8 cellular contexts compared by ENCODE assay signal in the genomic region with DNA sequence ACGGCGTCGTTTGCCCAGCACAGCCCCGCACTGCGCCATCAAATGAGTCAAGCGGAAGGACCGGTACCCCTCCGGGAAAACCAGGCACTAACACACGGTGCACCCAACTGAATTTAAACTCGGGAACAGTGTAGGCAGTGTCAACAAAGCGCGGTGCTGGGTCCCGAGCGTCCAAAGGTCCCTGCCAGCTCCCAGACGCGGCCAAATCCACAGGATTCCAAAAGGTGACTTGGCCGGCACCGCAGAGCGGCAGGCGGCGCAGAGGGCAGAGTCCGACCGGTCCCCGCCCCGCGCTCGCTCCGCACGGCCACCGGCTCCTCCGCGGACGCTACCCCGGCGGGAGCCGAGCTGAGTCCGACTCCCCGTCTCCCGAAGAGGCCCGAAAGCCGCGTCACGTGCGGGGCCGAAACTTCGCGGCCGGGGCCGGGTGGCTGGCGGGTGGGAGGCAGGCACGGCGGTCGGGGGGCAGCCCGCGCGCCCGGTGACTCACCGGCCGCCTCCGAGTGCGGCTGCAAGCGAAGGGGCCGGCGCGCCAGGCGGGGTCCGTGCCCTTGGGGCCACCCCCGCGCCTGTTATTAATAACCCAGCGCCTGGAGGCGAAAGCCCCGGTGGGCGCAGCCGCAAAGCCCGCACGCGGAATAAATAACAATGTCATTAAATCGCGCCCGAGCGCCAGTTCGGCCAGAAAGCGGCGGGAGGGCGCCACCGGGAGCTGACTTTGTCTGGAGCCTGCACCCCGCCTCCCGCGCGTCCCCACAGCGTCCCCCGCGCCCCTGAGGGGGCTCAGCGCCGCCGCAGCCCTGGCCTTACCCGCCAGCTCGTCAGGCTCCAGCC. TPM values are rescaled to one million over a fixed set of nuclear protein-coding genes. Genes with fewer than 3 reads are reported as not detected.
DNase-seq lines count a peak whose midpoint lies in the region; ATAC-seq and TF ChIP-seq lines count a peak whose summit lies in the region.

No MANE protein-coding gene starts in this region.

- no peaks in the 10 kb centered on the region for H3K36me3 ChIP-seq in thoracic aorta

- no peaks in the 10 kb centered on the region for H3K9me3 ChIP-seq in thoracic aorta

- peak overlapping the region; percentile 87 for H3K4me3 ChIP-seq in AG10803 (ENCODE audit: low read length)
- H3K4me3 ChIP-seq in thoracic aorta = peak overlapping the region; percentile 72

- TF ChIP-seq CTCF in AG10803 (conservative IDR thresholded peaks at IDR 0.05; ENCODE audit: low read length) = no peak
- TF ChIP-seq CTCF in thoracic aorta (IDR thresholded peaks at IDR 0.05) = no peak

- H3K27me3 ChIP-seq in thoracic aorta (replicated peaks; ENCODE audit: insufficient read depth) = no peaks in the 10 kb centered on the region

- peak overlapping the region; percentile 92 to 95 for H3K27ac ChIP-seq in thoracic aorta

- ATAC-seq in GM18502 (IDR thresholded peaks at IDR 0.05; ENCODE audit: poor library complexity, unreplicated experiment) (peak; percentile 37), HG02884 (IDR thresholded peaks at IDR 0.05; ENCODE audit: unreplicated experiment) (peak; percentile 34), thoracic aorta (ENCODE audit: insufficient number of reproducible peaks, low FRiP score, low read depth) (peak; percentile 56)

- peak; percentile 61 for DNase-seq in AG10803 (ENCODE audit: low read depth)
- peak; percentile 39 for DNase-seq in NCI-H2107 (lab: John Stamatoyannopoulos, UW)
- peak; percentile 65 for DNase-seq in activated CD8-positive, alpha-beta memory T cell treated with anti-CD3 and anti-CD28 coated beads, Interleukin-2, amount 50 U/mL, for 48 hours
- peak; percentile 62 for DNase-seq in fibroblast of peridontal ligament (ENCODE audit: extremely low read depth)
- peak; percentile 80 for DNase-seq in myocyte (ENCODE audit: low read depth)
- peak; percentile 62 for DNase-seq in thoracic aorta (ENCODE audit: low spot score)

- peaks cover 16 to 23% of the 10 kb centered on the region in 2 donors for H3K4me1 ChIP-seq in thoracic aorta (ENCODE audit: control insufficient read depth in 1 of 2, low read depth in 2 of 2)

RNA-seq across cellular contexts. Expression of gene DENND5B, which starts 0.8 kb away (rescaled TPM):
- 19.7 and 22.9 TPM in 2 replicates for total RNA-seq in myocyte
- polyA plus RNA-seq in myocyte (2012) = 9.5 TPM
- 10 to 100 TPM; 28.6 to 43.9 TPM for total RNA-seq in thoracic aorta

Comparison
In these comparisons a context has a peak if more than half of its experiments do, and no peak if none do; other contexts are left out.
1. Peak in every context shown above with its lines: DNase-seq, ATAC-seq, H3K4me3 ChIP-seq and H3K27ac ChIP-seq.